ENCODE assay signal across 1 cellular context in genomic region chr20:324177-325042, GRCh38.
TF ChIP-seq lines count a peak whose summit lies in the region.

No MANE protein-coding gene starts in this region.

TF ChIP-seq in HepG2, 621 proteins besides CTCF, POLR2A, EP300 and RAD21 (continues in another document):
- no peak for TF ChIP-seq SNAPC5 (CRISPR knock-in tag; IDR thresholded peaks at IDR 0.05; ENCODE audit: borderline replicate concordance)
- no peak for TF ChIP-seq FOXP1 (IDR thresholded peaks at IDR 0.05)
- peak; percentile 45 for TF ChIP-seq FOXP1 (CRISPR knock-in tag; IDR thresholded peaks at IDR 0.05)
- peak; percentile 81; the same call in 1 of the 2 replicates for TF ChIP-seq GATAD1 (CRISPR knock-in tag; IDR thresholded peaks at IDR 0.05)
- TF ChIP-seq DR1 (CRISPR knock-in tag; IDR thresholded peaks at IDR 0.05) = peak; percentile 87
- peak; percentile 92 for TF ChIP-seq RFX5 (IDR thresholded peaks at IDR 0.05; ENCODE audit: low read depth, low read length)
- TF ChIP-seq ZNF143 (CRISPR knock-in tag; IDR thresholded peaks at IDR 0.05) = peak; percentile 52; the same call in 1 of the 2 replicates
- peak; percentile 99 for TF ChIP-seq ZNF414 (CRISPR knock-in tag; IDR thresholded peaks at IDR 0.05)
- TF ChIP-seq MXD4 (CRISPR knock-in tag; IDR thresholded peaks at IDR 0.05) = peak; percentile 100
- peak; percentile 97 for TF ChIP-seq ZNF776 (CRISPR knock-in tag; IDR thresholded peaks at IDR 0.05)
- no peak for TF ChIP-seq ZNF337 (CRISPR knock-in tag; IDR thresholded peaks at IDR 0.05; ENCODE audit: borderline replicate concordance, low read depth)
- TF ChIP-seq KDM1A (CRISPR knock-in tag; IDR thresholded peaks at IDR 0.05) = 0 out of 2 replicates have a peak, but pooled peaks have one; percentile 10
- peak; percentile 92 for TF ChIP-seq ZNF142 (CRISPR knock-in tag; IDR thresholded peaks at IDR 0.05)
- TF ChIP-seq ZNF17 (CRISPR knock-in tag; IDR thresholded peaks at IDR 0.05) = 0 out of 2 replicates have a peak, but pooled peaks have one; percentile 56
- TF ChIP-seq ZFY (CRISPR knock-in tag; IDR thresholded peaks at IDR 0.05) = peak; percentile 88
- peak; percentile 99 for TF ChIP-seq ZMAT3 (CRISPR knock-in tag; conservative IDR thresholded peaks at IDR 0.05)
- peak; percentile 65; the same call in 1 of the 2 replicates for TF ChIP-seq CREBL2 (CRISPR knock-in tag; IDR thresholded peaks at IDR 0.05; ENCODE audit: borderline replicate concordance)
- TF ChIP-seq ZNF382 (CRISPR knock-in tag; IDR thresholded peaks at IDR 0.05; ENCODE audit: borderline replicate concordance) = no peak
- TF ChIP-seq CENPT (CRISPR knock-in tag; IDR thresholded peaks at IDR 0.05; ENCODE audit: low read depth) = peak; percentile 99
- peak; percentile 96 for TF ChIP-seq TFDP2 (CRISPR knock-in tag; IDR thresholded peaks at IDR 0.05)
- TF ChIP-seq ZNF703 (CRISPR knock-in tag; IDR thresholded peaks at IDR 0.05; ENCODE audit: borderline replicate concordance) = peak; percentile 57; the same call in 1 of the 2 replicates
- peak; percentile 89; the same call in 1 of the 2 replicates for TF ChIP-seq ZNF367 (CRISPR knock-in tag; IDR thresholded peaks at IDR 0.05; ENCODE audit: borderline replicate concordance)
- TF ChIP-seq ZNF512 (CRISPR knock-in tag; IDR thresholded peaks at IDR 0.05) = no peak
- peak; percentile 80; the same call in 1 of the 2 replicates for TF ChIP-seq ZNF30 (CRISPR knock-in tag; IDR thresholded peaks at IDR 0.05)
- 0 out of 2 replicates have a peak, but pooled peaks have one; percentile 33 for TF ChIP-seq ZFP36L2 (CRISPR knock-in tag; IDR thresholded peaks at IDR 0.05)
- no peak for TF ChIP-seq ZNF572 (CRISPR knock-in tag; IDR thresholded peaks at IDR 0.05)
- 0 out of 2 replicates have a peak, but pooled peaks have one; percentile 18 for TF ChIP-seq SIN3B (IDR thresholded peaks at IDR 0.05; ENCODE audit: low read length)
- TF ChIP-seq ZNF510 (CRISPR knock-in tag; IDR thresholded peaks at IDR 0.05; ENCODE audit: low read depth) = peak; percentile 31; the same call in 1 of the 2 replicates
- no peak; the same call in 1 of the 2 replicates for TF ChIP-seq ZNF484 (CRISPR knock-in tag; IDR thresholded peaks at IDR 0.05; ENCODE audit: borderline replicate concordance, low read depth)
- TF ChIP-seq RBFOX2 (IDR thresholded peaks at IDR 0.05; ENCODE audit: low read depth, low read length) = peak; percentile 99
- no peak for TF ChIP-seq SMC3 (IDR thresholded peaks at IDR 0.05; ENCODE audit: low read length)
- TF ChIP-seq ZBTB43 (CRISPR knock-in tag; conservative IDR thresholded peaks at IDR 0.05) = peak; percentile 98
- peak; percentile 97 for TF ChIP-seq NFAT5 (CRISPR knock-in tag; IDR thresholded peaks at IDR 0.05)
- peak; percentile 99; the same call in 1 of the 2 replicates for TF ChIP-seq ZNF333 (CRISPR knock-in tag; IDR thresholded peaks at IDR 0.05; ENCODE audit: borderline replicate concordance)
- no peak for TF ChIP-seq RNF219 (CRISPR knock-in tag; IDR thresholded peaks at IDR 0.05)
- no peak for TF ChIP-seq DPF2 (CRISPR knock-in tag; IDR thresholded peaks at IDR 0.05; ENCODE audit: borderline replicate concordance, low read depth)
- peak; percentile 99 for TF ChIP-seq TARDBP (CRISPR knock-in tag; IDR thresholded peaks at IDR 0.05)
- no peak for TF ChIP-seq PLRG1 (conservative IDR thresholded peaks at IDR 0.05)
- peak; percentile 98 for TF ChIP-seq BATF2 (CRISPR knock-in tag; IDR thresholded peaks at IDR 0.05)
- TF ChIP-seq IRF2 (CRISPR knock-in tag; IDR thresholded peaks at IDR 0.05) = peak; percentile 74; the same call in 1 of the 2 replicates
